Comparison of ENCODE assay signal across 17 cellular contexts in genomic region chr19:4326215-4326836, GRCh38. TPM values are rescaled to one million over a fixed set of nuclear protein-coding genes. Genes with fewer than 3 reads are reported as not detected.
DNase-seq lines count a peak whose midpoint lies in the region; ATAC-seq and TF ChIP-seq lines count a peak whose summit lies in the region.
"Had no signal": no experiment of that assay in that cellular context is flagged by ENCODE, and none has a peak within 500 bp of the region (broad histone marks: within the 10 kb centered on the region; RNA-seq: fewer than 3 reads in every experiment).

No MANE protein-coding gene starts in this region.

- H3K36me3 Mint-ChIP-seq in activated CD4-positive, alpha-beta T cell treated with anti-CD3 and anti-CD28 coated beads, Interleukin-2, amount 10 ng/mL, durations not matched to agents 24 days and 14 days (ENCODE audit: low read depth): peaks cover 15% of the 10 kb centered on the region
- H3K36me3 Mint-ChIP-seq in neural crest cell (ENCODE audit: low read depth): peaks cover 2% of the 10 kb centered on the region

- peak overlapping the region; percentile 63 for H3K4me3 Mint-ChIP-seq in activated CD4-positive, alpha-beta T cell treated with anti-CD3 and anti-CD28 coated beads, Interleukin-2, amount 10 ng/mL, durations not matched to agents 24 days and 14 days
- peak overlapping the region; percentile 70 for H3K4me3 Mint-ChIP-seq in neural crest cell

- H3K27ac Mint-ChIP-seq in activated CD4-positive, alpha-beta T cell treated with anti-CD3 and anti-CD28 coated beads, Interleukin-2, amount 10 ng/mL, durations not matched to agents 24 days and 14 days: peak overlapping the region; percentile 29
- no peak overlapping the region for H3K27ac Mint-ChIP-seq in neural crest cell (ENCODE audit: unreplicated experiment)

- H3K4me1 ChIP-seq in HUES6 (ENCODE audit: control insufficient read depth, insufficient read depth, low read length): 0 out of 2 replicates have a peak, but pooled peaks cover 3% of the 10 kb centered on the region
- H3K4me1 ChIP-seq in body of pancreas: peaks cover 21% of the 10 kb centered on the region

- intact Hi-C loops in activated CD4-positive, alpha-beta T cell treated with anti-CD3 and anti-CD28 coated beads, Interleukin-2, amount 10 ng/mL, durations not matched to agents 24 days and 14 days (cut with micrococcal nuclease): loop anchor here (2.0 kb wide), 1 partner anchor 22 kb away; the partner anchor contains the start of gene FSD1
- intact Hi-C loops in body of pancreas (cut with DNase I): no loop called here

- TF ChIP-seq CTCF in coronary artery (IDR thresholded peaks at IDR 0.05) (no peak), neural crest cell (conservative IDR thresholded peaks at IDR 0.05) (no peak), body of pancreas (IDR thresholded peaks at IDR 0.05) (no peak)

- H3K9ac ChIP-seq in HUES6 (ENCODE audit: low read length): no peak overlapping the region

- no peaks in the 10 kb centered on the region for H3K27me3 ChIP-seq in HUES6 (ENCODE audit: control insufficient read depth, insufficient read depth, low read length)
- H3K27me3 ChIP-seq in body of pancreas: no peaks in the 10 kb centered on the region
- H3K27me3 ChIP-seq: upper lobe of left lung had no signal

- H3K9me3 Mint-ChIP-seq in activated CD4-positive, alpha-beta T cell treated with anti-CD3 and anti-CD28 coated beads, Interleukin-2, amount 10 ng/mL, durations not matched to agents 24 days and 14 days: no peaks in the 10 kb centered on the region
- H3K9me3 Mint-ChIP-seq in neural crest cell: no peaks in the 10 kb centered on the region

- no peak for DNase-seq in activated CD4-positive, alpha-beta T cell treated with anti-CD3 and anti-CD28 coated beads, Interleukin-2, amount 10 ng/mL, durations not matched to agents 24 days and 14 days
- no peak for DNase-seq in activated CD4-positive, alpha-beta T cell treated with anti-CD3 and anti-CD28 coated beads, Interleukin-2, amount 50 U/mL, for 48 hours
- DNase-seq in coronary artery (ENCODE audit: low spot score): no peak
- DNase-seq in neural crest cell (ENCODE audit: low read depth, low spot score): no peak
- no peak for DNase-seq in GOT3 (lab: John Stamatoyannopoulos, UW)
- DNase-seq in body of pancreas: no peak
- DNase-seq: ACHN, DMS53, heart left ventricle, lower lobe of right lung, NCI-H187, NCI-H748 treated with DMSO at 0.1 percent for 48 hours had no signal

- H3K36me3 ChIP-seq in HUES6 (ENCODE audit: control insufficient read depth, insufficient read depth, low read length) (peaks cover 12% of the 10 kb centered on the region; the same call in 1 of the 2 replicates), body of pancreas (replicated peaks in 1 of 2; ENCODE audit: insufficient read depth in 1 of 2, low read depth in 2 of 2) (no peaks in the 10 kb centered on the region)
- H3K36me3 ChIP-seq: heart left ventricle, lower lobe of right lung, upper lobe of left lung had no signal

- no peaks in the 10 kb centered on the region for H3K9me3 ChIP-seq in HUES6 (ENCODE audit: control insufficient read depth, insufficient read depth, low read depth, low read length)
- H3K9me3 ChIP-seq in body of pancreas: no peaks in the 10 kb centered on the region
- H3K9me3 ChIP-seq: lower lobe of right lung, upper lobe of left lung had no signal

- WGBS in body of pancreas, 2 donors: 77 to 86% methylated on average over 12 of the region's 13 CpGs

- no peak for TF ChIP-seq POLR2A in body of pancreas (IDR thresholded peaks at IDR 0.05)

- peaks cover 26% of the 10 kb centered on the region for H3K4me1 Mint-ChIP-seq in activated CD4-positive, alpha-beta T cell treated with anti-CD3 and anti-CD28 coated beads, Interleukin-2, amount 10 ng/mL, durations not matched to agents 24 days and 14 days
- peaks cover 19% of the 10 kb centered on the region for H3K4me1 Mint-ChIP-seq in neural crest cell

- H3K27ac ChIP-seq in HUES6 (ENCODE audit: low read depth, low read length) (no peak overlapping the region), coronary artery (no peak overlapping the region), body of pancreas (no peak overlapping the region)
- H3K27ac ChIP-seq: heart left ventricle, lower lobe of right lung, upper lobe of left lung had no signal

- ATAC-seq in HG03460 (IDR thresholded peaks at IDR 0.05; ENCODE audit: unreplicated experiment) (no peak), body of pancreas (no peak)
- ATAC-seq: lower lobe of right lung had no signal

- peak overlapping the region; percentile 66 for H3K4me3 ChIP-seq in HUES6 (ENCODE audit: low read depth, low read length)
- H3K4me3 ChIP-seq in coronary artery: peak overlapping the region; percentile 63
- H3K4me3 ChIP-seq in body of pancreas: no peak overlapping the region

- peaks cover 6% of the 10 kb centered on the region for H3K27me3 Mint-ChIP-seq in activated CD4-positive, alpha-beta T cell treated with anti-CD3 and anti-CD28 coated beads, Interleukin-2, amount 10 ng/mL, durations not matched to agents 24 days and 14 days
- H3K27me3 Mint-ChIP-seq in neural crest cell (ENCODE audit: low read depth): peaks cover 17% of the 10 kb centered on the region

RNA-seq across cellular contexts. Expression of gene STAP2, which starts 12.3 kb away (rescaled TPM):
- 14.2 and 16.8 TPM in 2 replicates for total RNA-seq in activated CD4-positive, alpha-beta T cell treated with anti-CD3 and anti-CD28 coated beads, Interleukin-2, amount 10 ng/mL, durations not matched to agents 24 days and 14 days
- total RNA-seq in neural crest cell: 4.1 and 5.0 TPM in 2 replicates
- 10 to 100 TPM; 17.9 to 31.0 TPM for total RNA-seq in body of pancreas

RNA-seq across cellular contexts. Expression of gene MPND, which starts 17.0 kb away (rescaled TPM):
- 20.6 and 21.0 TPM in 2 replicates for total RNA-seq in activated CD4-positive, alpha-beta T cell treated with anti-CD3 and anti-CD28 coated beads, Interleukin-2, amount 10 ng/mL, durations not matched to agents 24 days and 14 days
- total RNA-seq in neural crest cell (45.3 and 45.6 TPM in 2 replicates), body of pancreas (1 to 10 TPM in 1 of 2 donors, under 1 TPM in 1; 0.99 to 7.5 TPM)

RNA-seq across cellular contexts. Expression of gene FSD1, which starts 21.9 kb away (rescaled TPM):
- total RNA-seq in activated CD4-positive, alpha-beta T cell treated with anti-CD3 and anti-CD28 coated beads, Interleukin-2, amount 10 ng/mL, durations not matched to agents 24 days and 14 days: 44.2 and 44.3 TPM in 2 replicates
- total RNA-seq in neural crest cell (51.9 and 53.5 TPM in 2 replicates), body of pancreas (not detected)

RNA-seq across cellular contexts. Expression of gene TMIGD2, which starts 24.1 kb away (rescaled TPM):
- 13.3 and 14.0 TPM in 2 replicates for total RNA-seq in activated CD4-positive, alpha-beta T cell treated with anti-CD3 and anti-CD28 coated beads, Interleukin-2, amount 10 ng/mL, durations not matched to agents 24 days and 14 days
- total RNA-seq in neural crest cell: not detected in 2 replicates
- total RNA-seq in body of pancreas: not detected
- total RNA-seq: cardiac septum, LHCN-M2 had no signal

RNA-seq across cellular contexts. Expression of gene SHD, which starts 47.3 kb away (rescaled TPM):
- not detected in 2 replicates for total RNA-seq in activated CD4-positive, alpha-beta T cell treated with anti-CD3 and anti-CD28 coated beads, Interleukin-2, amount 10 ng/mL, durations not matched to agents 24 days and 14 days
- total RNA-seq in neural crest cell: 2.7 and 4.5 TPM in 2 replicates
- not detected for total RNA-seq in body of pancreas
- total RNA-seq: cardiac septum, lower lobe of right lung had no signal

Comparison
In these comparisons a context has a peak if more than half of its experiments do, and no peak if none do; other contexts are left out.
1. H3K4me3 ChIP-seq: peak in HUES6 (single experiment) and coronary artery (single experiment); none in body of pancreas (0 of 2).
2. RNA of gene FSD1, which starts 21.9 kb away (total RNA-seq): 51.9 to 53.5 TPM in neural crest cell and 44.2 to 44.3 TPM in activated CD4-positive, alpha-beta T cell treated with anti-CD3 and anti-CD28 coated beads, Interleukin-2, amount 10 ng/mL, durations not matched to agents 24 days and 14 days; not detected in body of pancreas; every median in the first group is over 10 times any median in the second.